8 cellular contexts compared by ENCODE assay signal in genomic region chr12:1804545-1805332, GRCh38. TPM values are rescaled to one million over a fixed set of nuclear protein-coding genes. Genes with fewer than 3 reads are reported as not detected.
DNase-seq lines count a peak whose midpoint lies in the region; ATAC-seq, FAIRE-seq and TF ChIP-seq lines count a peak whose summit lies in the region.

No MANE protein-coding gene starts in this region.

- H3K27me3 ChIP-seq in PC-9 (ENCODE audit: insufficient read depth, low read depth) (peaks cover 37% of the 10 kb centered on the region), esophagus squamous epithelium (no peaks in the 10 kb centered on the region), neural cell (ENCODE audit: insufficient read depth, low read depth, low read length) (no peaks in the 10 kb centered on the region)

- peak overlapping the region; percentile 32 for H3K4me3 ChIP-seq in Jurkat, Clone E6-1 (ENCODE audit: low read length)
- peak overlapping the region; percentile 33; the same call in 1 of the 2 replicates for H3K4me3 ChIP-seq in PC-9
- H3K4me3 ChIP-seq in esophagus squamous epithelium, result no peak overlapping the region
- H3K4me3 ChIP-seq in neural cell (ENCODE audit: low read length), result no peak overlapping the region

- peak; percentile 51 for FAIRE-seq in D721Med (lab: Jason Lieb, UNC)

- H3K9ac ChIP-seq in neural cell (ENCODE audit: low read length), result no peak overlapping the region

- H3K36me3 ChIP-seq in PC-9 (ENCODE audit: low read depth), result no peaks in the 10 kb centered on the region
- no peaks in the 10 kb centered on the region for H3K36me3 ChIP-seq in esophagus squamous epithelium
- H3K36me3 ChIP-seq in neural cell (ENCODE audit: insufficient read depth, low read length), result no peaks in the 10 kb centered on the region

- POLR2A ChIA-PET in PC-9 (lab: Charles Lee; ENCODE audit: unreplicated experiment), result no interaction called here

- H3F3A ChIP-seq in PC-9 (ENCODE audit: insufficient read depth, low read depth), result no peaks in the 10 kb centered on the region
- H3F3A ChIP-seq in neural cell (ENCODE audit: insufficient read depth, low read length, poor library complexity, severe bottlenecking), result no peaks in the 10 kb centered on the region

- CTCF ChIA-PET in PC-9 (lab: Charles Lee), result interaction anchor here (0.6 kb wide), 1 partner anchor 1725 kb away, joined by 3 read pairs; no protein-coding TSS in a partner anchor

- DNase-seq in D721Med (ENCODE audit: insufficient read length, low spot score) (peak; percentile 90), PC-9 (peak; percentile 71 to 74), esophagus squamous epithelium (lab: John Stamatoyannopoulos, UW) (no peak)
- DNase-seq in Jurkat, Clone E6-1 (ENCODE audit: low read depth, low spot score), result peak; percentile 88
- peak; percentile 81 for DNase-seq in activated T-cell treated with anti-CD3 and anti-CD28 coated beads, Interleukin-2, amount 50 U/mL, for 1 hour
- DNase-seq in stimulated activated naive CD8-positive, alpha-beta T cell treated with anti-CD3 and anti-CD28 coated beads, Interleukin-15, Interleukin-2, amounts not matched to agents 100 U/mL and 50 U/mL, for 24 hours, result peak; percentile 87

- no TSS peak for BruUV-seq in PC-9 (replicated peaks; lab: Mats Ljungman, UMichigan)

- no peak for TF ChIP-seq RAD21 in neural cell (conservative IDR thresholded peaks at IDR 0.05)

- no peaks in the 10 kb centered on the region for H3K9me2 ChIP-seq in PC-9 (ENCODE audit: insufficient read depth)
- no peaks in the 10 kb centered on the region for H3K9me2 ChIP-seq in neural cell (ENCODE audit: insufficient read depth, low read length)

- no peaks in the 10 kb centered on the region for H3K9me3 ChIP-seq in PC-9 (ENCODE audit: insufficient read depth, low read depth)
- H3K9me3 ChIP-seq in esophagus squamous epithelium, result no peaks in the 10 kb centered on the region
- H3K9me3 ChIP-seq in neural cell (ENCODE audit: low read length), result no peaks in the 10 kb centered on the region

- no peak for TF ChIP-seq EP300 in neural cell (conservative IDR thresholded peaks at IDR 0.05; ENCODE audit: poor library complexity, severe bottlenecking)

- H4K20me1 ChIP-seq in PC-9 (ENCODE audit: insufficient read depth), result no peaks in the 10 kb centered on the region
- no peaks in the 10 kb centered on the region for H4K20me1 ChIP-seq in neural cell (ENCODE audit: insufficient read depth)

- WGBS in esophagus squamous epithelium, 2 donors, result 34 to 54% methylated on average over 11 to 12 of the region's 25 CpGs

- H3K27ac ChIP-seq in PC-9, result no peak overlapping the region
- H3K27ac ChIP-seq in esophagus squamous epithelium, result peak overlapping the region in 3 of 4 donors; percentile 14 to 29 (median 20)
- no peak overlapping the region for H3K27ac ChIP-seq in neural cell (ENCODE audit: low read length)

- ATAC-seq in GM21526 (IDR thresholded peaks at IDR 0.05; ENCODE audit: low FRiP score, unreplicated experiment), result peak; percentile 74
- ATAC-seq in stimulated activated naive CD8-positive, alpha-beta T cell treated with anti-CD3 and anti-CD28 coated beads, Interleukin-15, Interleukin-2, amounts not matched to agents 100 U/mL and 50 U/mL, for 24 hours, result peak; percentile 89

- intact Hi-C loops in PC-9 (cut with micrococcal nuclease; ENCODE audit: unreplicated experiment) (no loop called here), esophagus squamous epithelium (cut with DNase I) (no loop called here)

- no peak for TF ChIP-seq POLR2A in esophagus squamous epithelium (IDR thresholded peaks at IDR 0.05)

- TF ChIP-seq CTCF in D721Med (IDR thresholded peaks at IDR 0.05; ENCODE audit: insufficient read depth, missing control alignments) (no peak), PC-9 (conservative IDR thresholded peaks at IDR 0.05) (no peak), esophagus squamous epithelium (IDR thresholded peaks at IDR 0.05) (no peak), neural cell (IDR thresholded peaks at IDR 0.05; ENCODE audit: poor library complexity, severe bottlenecking) (no peak)

- H3K79me2 ChIP-seq in PC-9 (ENCODE audit: low read depth) (no peaks in the 10 kb centered on the region), neural cell (replicated peaks; ENCODE audit: insufficient read depth, low read length) (no peaks in the 10 kb centered on the region)

- H2AFZ ChIP-seq in PC-9 (peak overlapping the region; percentile 92), neural cell (ENCODE audit: low read depth, low read length) (peak overlapping the region; percentile 47)

- H3K4me2 ChIP-seq in PC-9 (peak overlapping the region; percentile 77), neural cell (ENCODE audit: low read length) (no peak overlapping the region)

- H3K4me1 ChIP-seq in PC-9 (replicated peaks; ENCODE audit: insufficient read depth) (no peaks in the 10 kb centered on the region), esophagus squamous epithelium (peaks cover 0 to 11% (median 0%) of the 10 kb centered on the region in 3 donors)

TF ChIP-seq in neural cell, 6 proteins besides CTCF, POLR2A, EP300 and RAD21:
- TF ChIP-seq POLR2AphosphoS5 (IDR thresholded peaks at IDR 0.05) (peak; percentile 42), SMC3 (conservative IDR thresholded peaks at IDR 0.05; ENCODE audit: poor library complexity) (no peak), MXI1 (conservative IDR thresholded peaks at IDR 0.05; ENCODE audit: poor library complexity, severe bottlenecking) (no peak)

RNA-seq across cellular contexts. Expression of gene LRTM2, which starts 15.6 kb away (rescaled TPM):
- polyA plus RNA-seq in Jurkat, Clone E6-1 (2012; ENCODE audit: insufficient read depth, insufficient read length), result not detected
- not detected in 2 replicates for total RNA-seq in PC-9 (2021)
- total RNA-seq in esophagus squamous epithelium, result not detected
- 2.4 and 4.1 TPM in 2 replicates for polyA plus RNA-seq in neural cell
- 0.93 TPM in 1 of 2 replicates, not detected in the other for polyA minus RNA-seq in neural cell

Comparison
In these comparisons a context has a peak if more than half of its experiments do, and no peak if none do; other contexts are left out.
1. H3K4me3 ChIP-seq: peak in Jurkat, Clone E6-1 (single experiment) and PC-9 (single experiment); none in esophagus squamous epithelium (0 of 4) and neural cell (single experiment).
2. H3K27ac ChIP-seq: peak in esophagus squamous epithelium (3 of 4); none in PC-9 (single experiment) and neural cell (single experiment).